ENCODE assay signal across 1 cellular context in genomic region chr11:63838150-63838681, GRCh38.
TF ChIP-seq lines count a peak whose summit lies in the region.

No MANE protein-coding gene starts in this region.

TF ChIP-seq in H1, 55 proteins besides CTCF, POLR2A, EP300 and RAD21 (continued from another document):
- no peak for TF ChIP-seq GTF2F1 (IDR thresholded peaks at IDR 0.05; ENCODE audit: borderline replicate concordance, low read depth, low read length)
- TF ChIP-seq TBP (IDR thresholded peaks at IDR 0.05; ENCODE audit: low read depth, low read length) = no peak
- TF ChIP-seq E2F6 (IDR thresholded peaks at IDR 0.05) = no peak
- no peak for TF ChIP-seq SP2 (IDR thresholded peaks at IDR 0.05; ENCODE audit: low read length)
- TF ChIP-seq HDAC2 (IDR thresholded peaks at IDR 0.05; ENCODE audit: borderline replicate concordance in 1 of 2, low read depth in 2 of 2, low read length in 2 of 2) = no peak
- no peak for TF ChIP-seq KDM4A (IDR thresholded peaks at IDR 0.05; ENCODE audit: low read depth, low read length, severe bottlenecking)
- no peak for TF ChIP-seq BRCA1 (IDR thresholded peaks at IDR 0.05; ENCODE audit: low read depth, low read length)
- TF ChIP-seq EGR1 (IDR thresholded peaks at IDR 0.05; ENCODE audit: borderline replicate concordance, low read depth, low read length) = no peak
- TF ChIP-seq CHD2 (IDR thresholded peaks at IDR 0.05; ENCODE audit: low read length) = no peak
- no peak for TF ChIP-seq CBX8 (IDR thresholded peaks at IDR 0.05; ENCODE audit: borderline replicate concordance, low read depth, low read length)
- no peak for TF ChIP-seq USF2 (IDR thresholded peaks at IDR 0.05; ENCODE audit: low read length)
- TF ChIP-seq CTBP2 (IDR thresholded peaks at IDR 0.05; ENCODE audit: borderline replicate concordance, insufficient read depth, insufficient read length, low read length) = no peak
- TF ChIP-seq JUN (IDR thresholded peaks at IDR 0.05; ENCODE audit: low read depth, low read length) = no peak
